20 cellular contexts compared by ENCODE assay signal in genomic region chr7:42981595-42981994, GRCh38.
"Had no signal": no experiment of that assay in that cellular context is flagged by ENCODE, and none has a peak within 500 bp of the region (broad histone marks: within the 10 kb centered on the region; RNA-seq: fewer than 3 reads in every experiment).

No MANE protein-coding gene starts in this region.

- H3K9me3 Mint-ChIP-seq: activated CD4-positive, alpha-beta memory T cell treated with anti-CD3 and anti-CD28 coated beads for 36 hours; effector memory CD8-positive, alpha-beta T cell; T-helper 2 cell treated with Interferon-gamma antibody and Interleukin-4, amounts not matched to agents 5 μg/mL and 100 μg/mL, for 36 hours had no signal

- DNase-seq: activated B cell treated with CpG ODN at 0.5 μM for 24 hours; activated CD4-positive, alpha-beta memory T cell treated with anti-CD3 and anti-CD28 coated beads for 36 hours; activated CD4-positive, alpha-beta T cell treated with anti-CD3 and anti-CD28 coated beads for 4 hours; activated T-cell treated with anti-CD3 and anti-CD28 coated beads for 4 hours; effector memory CD8-positive, alpha-beta T cell; foreskin melanocyte; glutamatergic neuron; hippocampal formation; left colon; lower lobe of right lung; naive thymus-derived CD8-positive, alpha-beta T cell; pancreas; sigmoid colon; spleen; stimulated activated CD4-positive, alpha-beta T cell treated with anti-CD3 and anti-CD28 coated beads, Interleukin-4, amount 100 ng/mL, for 4 hours had no signal

- H3K36me3 Mint-ChIP-seq: activated CD4-positive, alpha-beta memory T cell treated with anti-CD3 and anti-CD28 coated beads for 36 hours; activated naive CD8-positive, alpha-beta T cell; stimulated activated memory B cell treated with anti-CD40 and anti-IgM and Interleukin-4, amounts not matched to agents 10 μg/mL and 1 μg/mL and 100 μg/mL, for 72 hours had no signal

- H3K4me3 Mint-ChIP-seq: activated B cell treated with CpG ODN at 0.5 μM for 24 hours; activated CD4-positive, alpha-beta memory T cell treated with anti-CD3 and anti-CD28 coated beads for 36 hours; activated naive CD8-positive, alpha-beta T cell; effector memory CD8-positive, alpha-beta T cell; naive thymus-derived CD8-positive, alpha-beta T cell; stimulated activated memory B cell treated with anti-CD40 and anti-IgM and Interleukin-4, amounts not matched to agents 10 μg/mL and 1 μg/mL and 100 μg/mL, for 72 hours; T-helper 2 cell treated with Interferon-gamma antibody and Interleukin-4, amounts not matched to agents 5 μg/mL and 100 μg/mL, for 36 hours had no signal

- H3K4me1 Mint-ChIP-seq: activated B cell treated with CpG ODN at 0.5 μM for 24 hours; naive thymus-derived CD8-positive, alpha-beta T cell; stimulated activated memory B cell treated with anti-CD40 and anti-IgM and Interleukin-4, amounts not matched to agents 10 μg/mL and 1 μg/mL and 100 μg/mL, for 72 hours had no signal

- H3K4me3 ChIP-seq: cardiac muscle cell, lower lobe of right lung, pancreas, sigmoid colon, spleen, thoracic aorta had no signal

- H3K4me1 ChIP-seq: lower lobe of right lung, pancreas, sigmoid colon, spleen had no signal

- H3K27me3 ChIP-seq: cardiac muscle cell, pancreas, sigmoid colon, spleen had no signal

- H3K27ac Mint-ChIP-seq: activated B cell treated with CpG ODN at 0.5 μM for 24 hours; activated CD4-positive, alpha-beta memory T cell treated with anti-CD3 and anti-CD28 coated beads for 36 hours; activated naive CD8-positive, alpha-beta T cell; effector memory CD8-positive, alpha-beta T cell; naive thymus-derived CD8-positive, alpha-beta T cell; stimulated activated memory B cell treated with anti-CD40 and anti-IgM and Interleukin-4, amounts not matched to agents 10 μg/mL and 1 μg/mL and 100 μg/mL, for 72 hours; T-helper 2 cell treated with Interferon-gamma antibody and Interleukin-4, amounts not matched to agents 5 μg/mL and 100 μg/mL, for 36 hours had no signal

- H3K36me3 ChIP-seq: cardiac muscle cell, lower lobe of right lung, pancreas, sigmoid colon, spleen, thoracic aorta had no signal

- H3K27ac ChIP-seq: cardiac muscle cell, lower lobe of right lung, pancreas, sigmoid colon, spleen, thoracic aorta had no signal

- ATAC-seq: effector memory CD8-positive, alpha-beta T cell; left colon; lower lobe of right lung; naive thymus-derived CD8-positive, alpha-beta T cell; pancreas; stimulated activated memory B cell treated with anti-CD40 and anti-IgM and Interleukin-4, amounts not matched to agents 10 μg/mL and 1 μg/mL and 100 μg/mL, for 72 hours had no signal

- H3K9me3 ChIP-seq: pancreas had no signal
